Comparison of ENCODE assay signal across 19 cellular contexts in genomic region chr4:66160606-66161005, GRCh38.
"Had no signal": no experiment of that assay in that cellular context is flagged by ENCODE, and none has a peak within 500 bp of the region (broad histone marks: within the 10 kb centered on the region; RNA-seq: fewer than 3 reads in every experiment).

No MANE protein-coding gene starts in this region.

- H3K36me3 ChIP-seq: esophagus muscularis mucosa, tibial artery had no signal

- H3K27ac Mint-ChIP-seq: activated naive CD8-positive, alpha-beta T cell; nephron progenitor cell; T-helper 2 cell treated with Interferon-gamma antibody and Interleukin-4, amounts not matched to agents 5 μg/mL and 100 μg/mL, for 36 hours had no signal

- H3K27me3 ChIP-seq: esophagus muscularis mucosa, tibial artery had no signal

- H3K4me1 ChIP-seq: esophagus muscularis mucosa, tibial artery had no signal

- H3K4me1 Mint-ChIP-seq: nephron progenitor cell had no signal

- FAIRE-seq: endothelial cell of umbilical vein, frontal cortex, kidney, TTC549, urothelium cell line had no signal

- H3K36me3 Mint-ChIP-seq: activated naive CD8-positive, alpha-beta T cell had no signal

- H3K27me3 Mint-ChIP-seq: activated naive CD8-positive, alpha-beta T cell had no signal

- H3K27ac ChIP-seq: esophagus muscularis mucosa, tibial artery had no signal

- H3K4me3 ChIP-seq: esophagus muscularis mucosa, tibial artery had no signal

- H3K4me3 Mint-ChIP-seq: activated naive CD8-positive, alpha-beta T cell; nephron progenitor cell; T-helper 2 cell treated with Interferon-gamma antibody and Interleukin-4, amounts not matched to agents 5 μg/mL and 100 μg/mL, for 36 hours had no signal

- DNase-seq: activated CD4-positive, alpha-beta T cell treated with anti-CD3 and anti-CD28 coated beads, Interleukin-2, amount 50 U/mL, for 48 hours; activated T-cell treated with anti-CD3 and anti-CD28 coated beads for 4 hours; cerebellar nuclear complex; dermis blood vessel endothelial cell; effector memory CD4-positive, alpha-beta T cell; hypothalamus; kidney; midbrain; nephron progenitor cell; nucleus accumbens; stimulated activated naive CD4-positive, alpha-beta T cell; tibial artery had no signal
